ENCODE assay signal across 8 cellular contexts in genomic region chr7:20330176-20330796, GRCh38. TPM values are rescaled to one million over a fixed set of nuclear protein-coding genes. Genes with fewer than 3 reads are reported as not detected.
A peak's percentile ranks its signal among the peaks of the same experiment; 100 is the strongest.
DNase-seq lines count a peak whose midpoint lies in the region; ATAC-seq, FAIRE-seq and TF ChIP-seq lines count a peak whose summit lies in the region.

No MANE protein-coding gene starts in this region.

- H3K9ac ChIP-seq in H1 (replicated peaks in 1 of 4; ENCODE audit: extremely low read depth in 1 of 4, low read depth in 3 of 4, low read length in 3 of 4) (peak overlapping the region; percentile 75 to 80 (median 76)), mesenchymal stem cell (ENCODE audit: low read length) (peak overlapping the region; percentile 95)

- H3K4me1 ChIP-seq in H1 (replicated peaks in 1 of 4; ENCODE audit: control insufficient read depth in 3 of 4, insufficient read depth in 4 of 4, low read length in 3 of 4) (peaks cover 0 to 2% (median 0%) of the 10 kb centered on the region in 4 experiments; a peak in 2 of 7 replicates), mesenchymal stem cell (ENCODE audit: control insufficient read depth, insufficient read depth, low read depth, low read length) (peaks cover 4% of the 10 kb centered on the region)

- H3K14ac ChIP-seq in H1 (ENCODE audit: insufficient read length) (no peak overlapping the region), mesenchymal stem cell (ENCODE audit: low read length in 2 of 2) (no peak overlapping the region)

- CTCF ChIA-PET in H1 (lab: Charles Lee; ENCODE audit: partially characterized antibody) = interaction anchor here (0.6 to 2.1 kb wide), 21 partner anchors 11 to 621 kb away, joined by 3 to 10 read pairs (median 3); partner anchors contain the start of gene POLR1F

- no peaks in the 10 kb centered on the region for H4K20me1 ChIP-seq in H1 (replicated peaks in 1 of 2; ENCODE audit: control insufficient read depth in 1 of 2, insufficient read depth in 2 of 2, low read length in 2 of 2)

- H3K4me2 ChIP-seq in H1 (ENCODE audit: insufficient read depth in 1 of 2, low read depth in 2 of 2, low read length in 2 of 2) (peak overlapping the region; percentile 75 to 98), mesenchymal stem cell (ENCODE audit: low read length, poor library complexity, severe bottlenecking) (peak overlapping the region; percentile 61)

- WGBS in H1 (ENCODE audit: extremely low coverage in 1 of 2, insufficient coverage in 1 of 2, insufficient read length in 1 of 2, insufficient replicate concordance in 2 of 2, low coverage in 1 of 2, low lambda C conversion rate in 2 of 2, missing lambda C conversion rate in 1 of 2), 2 experiments = 2% methylated on average over 41 of the region's 42 CpGs; no CpG with 5 or more reads in 1 of the 2 experiments
- under 1% methylated on average over 42 of the region's 42 CpGs for WGBS in mesenchymal stem cell

- no peak overlapping the region for H2BK20ac ChIP-seq in H1 (ENCODE audit: low read length)

- ATAC-seq in HG02763 (IDR thresholded peaks at IDR 0.05; ENCODE audit: unreplicated experiment) = peak; percentile 58

- H2BK12ac ChIP-seq in H1 (ENCODE audit: low read depth, low read length) (peak overlapping the region; percentile 89), mesenchymal stem cell (ENCODE audit: low read length in 2 of 2) (peak overlapping the region in 1 of 2 experiments; percentile 83)

- H3K4ac ChIP-seq in H1 (replicated peaks; ENCODE audit: insufficient read length, low read depth, low read length) = no peak overlapping the region
- H3K4ac ChIP-seq in mesenchymal stem cell (ENCODE audit: low read depth in 1 of 2, low read length in 2 of 2) = peak overlapping the region in 1 of 2 experiments; percentile 24

- H3K79me1 ChIP-seq in H1 (ENCODE audit: low read depth, low read length) (no peaks in the 10 kb centered on the region), mesenchymal stem cell (replicated peaks; ENCODE audit: low read length, poor library complexity, severe bottlenecking) (no peaks in the 10 kb centered on the region)

- H4K5ac ChIP-seq in H1 (ENCODE audit: insufficient read length, low read depth, low read length) = peak overlapping the region; percentile 31

- POLR2A ChIA-PET in H1 (lab: Charles Lee; ENCODE audit: partially characterized antibody) = interaction anchor here (0.6 to 2.9 kb wide), 17 partner anchors 10 to 621 kb away, joined by 3 to 27 read pairs (median 4); partner anchors contain the start of gene POLR1F

- no peak; a peak in 1 of 4 replicates for TF ChIP-seq RAD21 in H1 (IDR thresholded peaks at IDR 0.05 in 1 of 2, conservative IDR thresholded peaks at IDR 0.05 in 1 of 2; ENCODE audit: low read depth in 2 of 2, low read length in 2 of 2)

- H4K91ac ChIP-seq in H1 (replicated peaks; ENCODE audit: insufficient read length, low read length) (peak overlapping the region; percentile 15), mesenchymal stem cell (ENCODE audit: low read length) (no peak overlapping the region)

- H2BK15ac ChIP-seq in H1 (ENCODE audit: low read length) = peak overlapping the region; percentile 77; the same call in 1 of the 2 replicates
- H2BK15ac ChIP-seq in mesenchymal stem cell (ENCODE audit: low read depth, poor library complexity, severe bottlenecking) = no peak overlapping the region

- H4K8ac ChIP-seq in H1 (ENCODE audit: extremely low read depth, insufficient read depth, low read length) (peak overlapping the region; percentile 90; the same call in 1 of the 2 replicates), mesenchymal stem cell (ENCODE audit: low read length) (no peak overlapping the region)

- FAIRE-seq in H1 (lab: Jason Lieb, UNC) = no peak

- H3K79me2 ChIP-seq in H1 (ENCODE audit: control insufficient read depth in 1 of 2, insufficient read depth in 2 of 2, low read length in 2 of 2) = no peaks in the 10 kb centered on the region

- TF ChIP-seq POLR2A in H1 (IDR thresholded peaks at IDR 0.05; ENCODE audit: control extremely low read depth in 1 of 2, low read depth in 2 of 2, low read length in 2 of 2) = peak; percentile 59 to 94

- TF ChIP-seq CTCF in GM13977 (IDR thresholded peaks at IDR 0.05; ENCODE audit: extremely low read depth, insufficient read depth, missing control alignments) = no peak
- no peak for TF ChIP-seq CTCF in H1 (IDR thresholded peaks at IDR 0.05; ENCODE audit: control extremely low read depth in 1 of 3, insufficient read depth in 1 of 3, low read depth in 1 of 3, low read length in 3 of 3)

- H3K36me3 ChIP-seq in H1 (ENCODE audit: control insufficient read depth in 2 of 4, insufficient read depth in 4 of 4, low read length in 3 of 4) = no peaks in the 10 kb centered on the region
- no peaks in the 10 kb centered on the region for H3K36me3 ChIP-seq in mesenchymal stem cell (ENCODE audit: control insufficient read depth in 1 of 2, insufficient read depth in 2 of 2, low read depth in 1 of 2, low read length in 2 of 2)

- H2BK5ac ChIP-seq in H1 (ENCODE audit: low read depth, low read length) = peak overlapping the region; percentile 69; the same call in 1 of the 2 replicates
- H2BK5ac ChIP-seq in mesenchymal stem cell (ENCODE audit: low read depth, low read length, poor library complexity, severe bottlenecking) = peak overlapping the region; percentile 81

- H3K9me3 ChIP-seq in H1 (ENCODE audit: insufficient read depth in 2 of 2, low read depth in 1 of 2, low read length in 1 of 2) = no peaks in the 10 kb centered on the region
- no peaks in the 10 kb centered on the region for H3K9me3 ChIP-seq in mesenchymal stem cell (ENCODE audit: control insufficient read depth, low read length)

- H3K23ac ChIP-seq in H1 (ENCODE audit: insufficient read length) (no peak overlapping the region), mesenchymal stem cell (ENCODE audit: low read length in 2 of 2) (no peak overlapping the region)

- H3K56ac ChIP-seq in H1 (replicated peaks; ENCODE audit: insufficient read length, low read depth, low read length) = no peak overlapping the region

- H3K23me2 ChIP-seq in H1 (ENCODE audit: low read depth, low read length) = peaks cover 18% of the 10 kb centered on the region

- H2BK120ac ChIP-seq in H1 (replicated peaks; ENCODE audit: low read depth, low read length) (no peak overlapping the region), mesenchymal stem cell (ENCODE audit: low read depth, low read length) (no peak overlapping the region)

- H2AK5ac ChIP-seq in H1 (ENCODE audit: low read depth, low read length) = no peak overlapping the region
- no peak overlapping the region for H2AK5ac ChIP-seq in mesenchymal stem cell (ENCODE audit: low read length, severe bottlenecking)

- no peak for TF ChIP-seq EP300 in H1 (IDR thresholded peaks at IDR 0.05; ENCODE audit: borderline replicate concordance in 1 of 2, low read depth in 2 of 2, low read length in 2 of 2)

- H3K18ac ChIP-seq in H1 (ENCODE audit: extremely low read depth, low read length) (peak overlapping the region; percentile 74), mesenchymal stem cell (ENCODE audit: low read depth in 1 of 2, low read length in 2 of 2) (peak overlapping the region in 1 of 2 experiments; percentile 90)

- in situ Hi-C loops in GM13977 (cut with MboI; ENCODE audit: low pct_unique_long_range_greater_than_20kb, low sequenced_read_pairs, unreplicated experiment) = no loop called here

- H3K27me3 ChIP-seq in H1 (replicated peaks in 1 of 4; ENCODE audit: control insufficient read depth in 3 of 4, extremely low read depth in 1 of 4, insufficient read depth in 3 of 4, low read length in 3 of 4) (no peaks in the 10 kb centered on the region), mesenchymal stem cell (ENCODE audit: control insufficient read depth in 1 of 2, insufficient read depth in 1 of 2, low read length in 2 of 2) (no peaks in the 10 kb centered on the region)

- H2AFZ ChIP-seq in H1 (ENCODE audit: low read length) (peak overlapping the region; percentile 76; the same call in 1 of the 2 replicates), mesenchymal stem cell (ENCODE audit: low read depth, low read length) (peak overlapping the region; percentile 49)

- H3K27ac ChIP-seq in H1 (ENCODE audit: low read depth, low read length) (peak overlapping the region; percentile 75), mesenchymal stem cell (ENCODE audit: low read length, poor library complexity, severe bottlenecking) (peak overlapping the region; percentile 98)

- H3K4me3 ChIP-seq in H1 (ENCODE audit: extremely low read depth in 1 of 4, insufficient read depth in 2 of 4, low read depth in 3 of 4, low read length in 4 of 4) = peak overlapping the region; percentile 55 to 80 (median 73)
- peak overlapping the region; percentile 81 to 94 for H3K4me3 ChIP-seq in mesenchymal stem cell (ENCODE audit: insufficient read depth in 1 of 2, low read depth in 1 of 2, low read length in 2 of 2)

- DNase-seq in 8988T (peak; percentile 20), GM13977 (ENCODE audit: low spot score) (peak; percentile 81), NCI-H146 treated with DMSO at 0.1 percent for 48 hours (lab: John Stamatoyannopoulos, UW; ENCODE audit: unreplicated experiment) (peak; percentile 67), H1 (ENCODE audit: low read depth in 1 of 2, low spot score in 2 of 2) (peak in 1 of 2 experiments; percentile 80), mesenchymal stem cell (peak; percentile 86)
- peak; percentile 66 for DNase-seq in activated CD4-positive, CD25-positive, alpha-beta regulatory T cell treated with anti-CD3 and anti-CD28 coated beads, Interleukin-2, amount 50 U/mL, for 72 hours
- peak; percentile 61 for DNase-seq in stimulated activated CD8-positive, alpha-beta memory T cell treated with anti-CD3 and anti-CD28 coated beads, Interleukin-12 subunit alpha, Interleukin-12 subunit beta, amount 100 ng/mL, for 24 hours (ENCODE audit: extremely low read depth)

TF ChIP-seq in H1, 55 proteins besides CTCF, POLR2A, EP300 and RAD21 (continues in another document):
- peak; percentile 54; the same call in 1 of the 2 replicates for TF ChIP-seq MAX (IDR thresholded peaks at IDR 0.05)
- peak; percentile 33 for TF ChIP-seq POLR2AphosphoS5 (IDR thresholded peaks at IDR 0.05; ENCODE audit: low read depth, low read length)
- peak; percentile 73 for TF ChIP-seq SAP30 (IDR thresholded peaks at IDR 0.05; ENCODE audit: insufficient read depth, insufficient replicate concordance, low read length)
- TF ChIP-seq SRF (IDR thresholded peaks at IDR 0.05; ENCODE audit: low read depth, low read length) = no peak

RNA-seq across cellular contexts. Expression of gene ITGB8, which starts 0.4 kb away (rescaled TPM):
- 3.6 TPM in 2 replicates for total RNA-seq in H1 (2021; fragmentation: NEBNext Ultra II Directional; extraction: Animal tissue kit (Norgen Biotek cat#: 25700))
- 0.96 and 1.2 TPM in 2 replicates for polyA plus RNA-seq in H1 (2011; rRNA removed)
- 0.93 TPM for polyA plus RNA-seq in H1 (2011; cell fraction: cytosol; rRNA removed)
- polyA plus RNA-seq in H1 (2011; cell fraction: nucleus; rRNA removed) = 2.5 TPM
- 1.1 to 2.0 TPM (median 1.4 TPM) in 4 replicates for polyA plus RNA-seq in H1 (2012, experiment 1 of 2)
- polyA plus RNA-seq in H1 (2012, experiment 2 of 2) = 0.30 TPM
- polyA plus RNA-seq in H1 (2013, experiment 1 of 2) = 1.3 TPM
- 1.1 TPM for polyA plus RNA-seq in H1 (2013, experiment 2 of 2)
- 9.1 and 11.9 TPM in 2 replicates for polyA minus RNA-seq in H1 (2011; rRNA and poly(A)+ RNA removed)
- 4.2 TPM for polyA minus RNA-seq in H1 (2011; cell fraction: cytosol; rRNA and poly(A)+ RNA removed)
- polyA minus RNA-seq in H1 (2011; cell fraction: nucleus; rRNA and poly(A)+ RNA removed) = 28.3 TPM
- polyA plus RNA-seq in mesenchymal stem cell (2013, experiment 1 of 2) = 0.25 TPM
- polyA plus RNA-seq in mesenchymal stem cell (2013, experiment 2 of 2) = 0.30 TPM
